8 cellular contexts compared by ENCODE assay signal in genomic region chr6:2103644-2104523, GRCh38.
DNase-seq lines count a peak whose midpoint lies in the region; ATAC-seq, FAIRE-seq and TF ChIP-seq lines count a peak whose summit lies in the region.

No MANE protein-coding gene starts in this region.

- H3K4me1 ChIP-seq in keratinocyte (ENCODE audit: control insufficient read depth, extremely low read depth, insufficient read depth, low read length) = peaks cover 8% of the 10 kb centered on the region

- H3K4me1 Mint-ChIP-seq in brain (peaks cover 7% of the 10 kb centered on the region), type B pancreatic cell (ENCODE audit: unreplicated experiment) (peaks cover 11% of the 10 kb centered on the region)

- dilution Hi-C loops in keratinocyte (cut with MboI; ENCODE audit: extremely low pct_ligation_motif_present, low sequenced_read_pairs) = no loop called here

- H3K4me2 ChIP-seq in keratinocyte (ENCODE audit: control insufficient read depth, extremely low read depth, insufficient read depth, low read depth, low read length) = peak overlapping the region; percentile 10

- H3K79me2 ChIP-seq in keratinocyte (ENCODE audit: control insufficient read depth, insufficient read depth, low read length) = no peaks in the 10 kb centered on the region

- peak overlapping the region in 3 of 5 experiments; percentile 0 to 6 (median 5) for H3K4me3 Mint-ChIP-seq in brain
- H3K4me3 Mint-ChIP-seq in type B pancreatic cell = peak overlapping the region; percentile 58

- H3K36me3 Mint-ChIP-seq in brain = no peaks in the 10 kb centered on the region
- H3K36me3 Mint-ChIP-seq in type B pancreatic cell = no peaks in the 10 kb centered on the region

- H2AFZ ChIP-seq in keratinocyte (ENCODE audit: control insufficient read depth, low read length) = no peak overlapping the region

- H3K27me3 ChIP-seq in keratinocyte (ENCODE audit: control insufficient read depth, extremely low read depth, insufficient read depth, low read length) = no peaks in the 10 kb centered on the region

- H3K27ac Mint-ChIP-seq in brain (peak overlapping the region in 1 of 5 experiments; percentile 5), type B pancreatic cell (peak overlapping the region; percentile 49)

- TF ChIP-seq CTCF in C4-2B (conservative IDR thresholded peaks at IDR 0.05) (peak; percentile 73), brain (conservative IDR thresholded peaks at IDR 0.05) (peak; percentile 70 to 83), keratinocyte (optimal IDR thresholded peaks at IDR 0.05 in 1 of 3, IDR thresholded peaks at IDR 0.05 in 1 of 3, conservative IDR thresholded peaks at IDR 0.05 in 1 of 3; ENCODE audit: extremely low read depth in 1 of 3, insufficient read depth in 2 of 3, low read length in 3 of 3) (peak in 2 of 3 experiments; percentile 41 to 57), type B pancreatic cell (conservative IDR thresholded peaks at IDR 0.05) (peak; percentile 77)

- H3K27ac ChIP-seq in C4-2B (no peak overlapping the region), keratinocyte (ENCODE audit: control insufficient read depth, insufficient read depth, low read length) (no peak overlapping the region)

- H3K9me3 Mint-ChIP-seq in brain (peaks cover 0 to 4% (median 0%) of the 10 kb centered on the region in 5 experiments), type B pancreatic cell (no peaks in the 10 kb centered on the region)

- H3K9me1 ChIP-seq in keratinocyte (ENCODE audit: control insufficient read depth, extremely low read depth, insufficient read depth, low read length) = no peaks in the 10 kb centered on the region

- H3K9me3 ChIP-seq in keratinocyte (ENCODE audit: control insufficient read depth, low read depth, low read length) = no peaks in the 10 kb centered on the region

- no peaks in the 10 kb centered on the region for H3K36me3 ChIP-seq in keratinocyte (ENCODE audit: control insufficient read depth in 2 of 2, extremely low read depth in 1 of 2, insufficient read depth in 2 of 2, low read length in 2 of 2)

- peaks cover 3% of the 10 kb centered on the region for H3K27me3 Mint-ChIP-seq in brain
- no peaks in the 10 kb centered on the region for H3K27me3 Mint-ChIP-seq in type B pancreatic cell

- DNase-seq in GM19239 (ENCODE audit: insufficient read length, low spot score) (no peak), NCI-H69 (lab: John Stamatoyannopoulos, UW) (peak; percentile 76), keratinocyte (ENCODE audit: low read depth, low spot score) (no peak), type B pancreatic cell (ENCODE audit: extremely low spot score, unreplicated experiment) (no peak)

- H4K20me1 ChIP-seq in keratinocyte (ENCODE audit: control insufficient read depth, extremely low read depth, insufficient read depth, low read length) = no peaks in the 10 kb centered on the region

- FAIRE-seq in GM19239 (lab: Jason Lieb, UNC) (peak; percentile 76), keratinocyte (lab: Jason Lieb, UNC) (peak; percentile 84)

- H3K4me3 ChIP-seq in keratinocyte (ENCODE audit: control insufficient read depth in 2 of 3, extremely low read depth in 1 of 3, insufficient read depth in 2 of 3, low read depth in 1 of 3, low read length in 3 of 3) = no peak overlapping the region

- no peak for ATAC-seq in GM19455 (IDR thresholded peaks at IDR 0.05; ENCODE audit: unreplicated experiment)
- no peak for ATAC-seq in GM21526 (IDR thresholded peaks at IDR 0.05; ENCODE audit: low FRiP score, unreplicated experiment)

- H3K9ac ChIP-seq in keratinocyte (ENCODE audit: control insufficient read depth, extremely low read depth, insufficient read depth, low read length) = no peak overlapping the region
